In genomic region chr10:114499630-114500190, GRCh38 we compare ENCODE assay signal across 10 cellular contexts.
DNase-seq lines count a peak whose midpoint lies in the region; ATAC-seq, FAIRE-seq and TF ChIP-seq lines count a peak whose summit lies in the region.
"Had no signal": no experiment of that assay in that cellular context is flagged by ENCODE, and none has a peak within 500 bp of the region (broad histone marks: within the 10 kb centered on the region; RNA-seq: fewer than 3 reads in every experiment).

No MANE protein-coding gene starts in this region.

- POLR2A ChIA-PET in A549 (lab: Yijun Ruan, JAX) = no interaction called here

- DNase-seq in A549 (ENCODE audit: low read depth in 1 of 2, low spot score in 1 of 2) = no peak
- DNase-seq in activated naive CD8-positive, alpha-beta T cell treated with anti-CD3 and anti-CD28 coated beads, Interleukin-2, amount 50 U/mL, for 16 hours (ENCODE audit: low read depth, low spot score) = peak; percentile 59
- peak; percentile 69 to 77 for DNase-seq in stimulated activated CD4-positive, alpha-beta T cell treated with anti-CD3 and anti-CD28 coated beads, Interleukin-4, amount 100 ng/mL, for 48 hours (ENCODE audit: low read depth in 2 of 2)
- DNase-seq in EL = no peak
- no peak for DNase-seq in mesenteric fat pad (ENCODE audit: low spot score)
- DNase-seq in islet precursor cell = no peak

- no peak overlapping the region for H3K4me3 ChIP-seq in A549
- H3K4me3 ChIP-seq: BLaER1 treated with 17β-estradiol and CSF1 and Interleukin-3, amounts not matched to agents 10 nM and 100 nM had no signal

- no peak for ATAC-seq in A549
- peak; percentile 42 for ATAC-seq in GM21529 (IDR thresholded peaks at IDR 0.05; ENCODE audit: unreplicated experiment)

- no peaks in the 10 kb centered on the region for H3K9me3 ChIP-seq in A549

- no peak overlapping the region for H3K27ac ChIP-seq in A549
- H3K27ac ChIP-seq: BLaER1 treated with 17β-estradiol and CSF1 and Interleukin-3, amounts not matched to agents 10 nM and 100 nM had no signal

- TF ChIP-seq EP300 in A549 (IDR thresholded peaks at IDR 0.05) = no peak

- CTCF ChIA-PET in A549 (lab: Yijun Ruan, JAX) = interaction anchor here (0.8 to 1.7 kb wide), 6 partner anchors 10 to 287 kb away, joined by 3 to 5 read pairs (median 3); no protein-coding TSS in a partner anchor

- no peak for FAIRE-seq in A549 (lab: Jason Lieb, UNC)
- FAIRE-seq: TTC549 had no signal

- no peak for TF ChIP-seq CTCF in A549 (IDR thresholded peaks at IDR 0.05)

- TF ChIP-seq RAD21 in A549 (conservative IDR thresholded peaks at IDR 0.05 in 1 of 2, IDR thresholded peaks at IDR 0.05 in 1 of 2) = no peak

- 93% methylated on average over 8 of the region's 8 CpGs for WGBS in A549 (ENCODE audit: missing lambda C conversion rate)

- TF ChIP-seq POLR2A in A549 (IDR thresholded peaks at IDR 0.05; ENCODE audit: low read length) (no peak), Raji (IDR thresholded peaks at IDR 0.05; ENCODE audit: insufficient read depth, low read depth, low read length) (peak; percentile 34; the same call in 1 of the 2 replicates)

- H3K4me2 ChIP-seq in A549 = no peak overlapping the region

- peaks cover 3% of the 10 kb centered on the region for H3K4me1 ChIP-seq in A549

TF ChIP-seq in A549, 52 proteins besides CTCF, POLR2A, EP300 and RAD21:
- TF ChIP-seq CEBPB (IDR thresholded peaks at IDR 0.05) = no peak
- no peak for TF ChIP-seq RCOR1 (IDR thresholded peaks at IDR 0.05; ENCODE audit: low read depth, low read length)
- no peak for TF ChIP-seq JUN (IDR thresholded peaks at IDR 0.05)
- peak; percentile 88 for TF ChIP-seq MAFK (IDR thresholded peaks at IDR 0.05; ENCODE audit: partially characterized antibody)
- no peak for TF ChIP-seq POLR2AphosphoS2 (conservative IDR thresholded peaks at IDR 0.05; ENCODE audit: low read length)

Comparison
In these comparisons a context has a peak if more than half of its experiments do, and no peak if none do; other contexts are left out.
1. DNase-seq: peak in activated naive CD8-positive, alpha-beta T cell treated with anti-CD3 and anti-CD28 coated beads, Interleukin-2, amount 50 U/mL, for 16 hours (single experiment) and stimulated activated CD4-positive, alpha-beta T cell treated with anti-CD3 and anti-CD28 coated beads, Interleukin-4, amount 100 ng/mL, for 48 hours (2 of 2); none in A549 (0 of 2), EL (single experiment), mesenteric fat pad (single experiment) and islet precursor cell (single experiment).